Comparison of ENCODE assay signal across 8 cellular contexts in the genomic region with DNA sequence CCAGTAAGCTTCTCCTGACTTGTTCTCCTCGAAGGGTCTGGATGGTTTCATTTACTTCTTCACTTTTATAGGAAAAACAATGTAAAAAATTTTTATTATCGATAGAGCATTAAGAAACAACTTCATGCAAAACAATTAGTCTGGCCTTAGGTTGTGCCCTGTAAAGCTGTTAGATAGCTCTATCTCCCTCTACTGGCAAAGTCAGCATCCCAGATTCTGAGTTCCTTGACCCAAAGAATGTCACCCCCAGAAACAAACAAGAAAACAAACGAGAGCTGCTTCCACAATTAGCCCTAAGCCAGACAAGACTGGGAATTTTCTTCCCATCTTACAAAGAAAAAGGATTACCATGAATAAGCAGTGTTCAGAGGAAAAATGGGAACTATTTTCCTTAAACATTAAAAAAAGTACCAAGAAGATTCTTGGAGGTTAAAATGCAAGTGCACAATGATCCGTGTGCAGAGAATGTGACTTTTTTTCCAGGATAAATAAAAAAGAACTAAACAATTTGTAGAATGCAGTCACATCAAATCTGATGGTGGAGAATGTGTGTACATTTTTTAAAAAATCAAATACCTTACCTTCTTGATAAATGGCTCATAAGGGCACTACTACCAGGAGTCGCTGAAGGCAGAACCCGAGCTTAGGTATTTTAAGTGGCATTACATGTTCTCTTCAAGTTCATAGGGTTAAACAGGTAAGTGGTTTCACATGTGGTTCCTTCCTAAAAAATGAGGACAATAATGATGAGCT.
DNase-seq lines count a peak whose midpoint lies in the region; ATAC-seq and TF ChIP-seq lines count a peak whose summit lies in the region.

No MANE protein-coding gene starts in this region.

- no peak overlapping the region for H3K4me3 Mint-ChIP-seq in mesothelial cell of epicardium

- no peaks in the 10 kb centered on the region for H3K36me3 ChIP-seq in colonic mucosa

- no peak overlapping the region for H3K27ac ChIP-seq in colonic mucosa

- no peak overlapping the region for H3K9ac ChIP-seq in colonic mucosa (ENCODE audit: low read depth in 2 of 2, low read length in 2 of 2)

- peak overlapping the region; percentile 52 for H3K27ac Mint-ChIP-seq in mesothelial cell of epicardium

- no peaks in the 10 kb centered on the region for H3K9me3 ChIP-seq in colonic mucosa

- no peak overlapping the region for H3K4me3 ChIP-seq in colonic mucosa

- H3K36me3 Mint-ChIP-seq in mesothelial cell of epicardium = no peaks in the 10 kb centered on the region

- TF ChIP-seq CTCF in GM12872 (IDR thresholded peaks at IDR 0.05; ENCODE audit: insufficient read depth, low read depth, low read length) (peak; percentile 41; the same call in 1 of the 3 replicates), colonic mucosa (IDR thresholded peaks at IDR 0.05) (peak; percentile 23), mesothelial cell of epicardium (IDR thresholded peaks at IDR 0.05; ENCODE audit: unreplicated experiment) (peak; percentile 25)

- H3K4me1 ChIP-seq in colonic mucosa = no peaks in the 10 kb centered on the region

- no peak for ATAC-seq in HG02970 (IDR thresholded peaks at IDR 0.05; ENCODE audit: low FRiP score, unreplicated experiment)
- no peak for ATAC-seq in HG03378 (IDR thresholded peaks at IDR 0.05; ENCODE audit: unreplicated experiment)
- no peak for ATAC-seq in HG02610 (IDR thresholded peaks at IDR 0.05; ENCODE audit: unreplicated experiment)

- peaks cover 31% of the 10 kb centered on the region for H3K4me1 Mint-ChIP-seq in mesothelial cell of epicardium

- H3K27me3 Mint-ChIP-seq in mesothelial cell of epicardium (ENCODE audit: low read depth) = no peaks in the 10 kb centered on the region

- no peaks in the 10 kb centered on the region for H3K27me3 ChIP-seq in colonic mucosa

- intact Hi-C loops in colonic mucosa (cut with DNase I) = loop anchor here (10.0 kb wide), 1 partner anchor 486 kb away; no protein-coding TSS in a partner anchor

- H3K9me3 Mint-ChIP-seq in mesothelial cell of epicardium = no peaks in the 10 kb centered on the region

- DNase-seq in NAMALWA (ENCODE audit: low spot score) (peak; percentile 41), colonic mucosa (no peak), mesothelial cell of epicardium (ENCODE audit: low spot score in 2 of 2, unreplicated experiment in 2 of 2) (no peak)
- DNase-seq in central memory CD4-positive, alpha-beta T cell = no peak
